ENCODE assay signal across 8 cellular contexts in the genomic region with DNA sequence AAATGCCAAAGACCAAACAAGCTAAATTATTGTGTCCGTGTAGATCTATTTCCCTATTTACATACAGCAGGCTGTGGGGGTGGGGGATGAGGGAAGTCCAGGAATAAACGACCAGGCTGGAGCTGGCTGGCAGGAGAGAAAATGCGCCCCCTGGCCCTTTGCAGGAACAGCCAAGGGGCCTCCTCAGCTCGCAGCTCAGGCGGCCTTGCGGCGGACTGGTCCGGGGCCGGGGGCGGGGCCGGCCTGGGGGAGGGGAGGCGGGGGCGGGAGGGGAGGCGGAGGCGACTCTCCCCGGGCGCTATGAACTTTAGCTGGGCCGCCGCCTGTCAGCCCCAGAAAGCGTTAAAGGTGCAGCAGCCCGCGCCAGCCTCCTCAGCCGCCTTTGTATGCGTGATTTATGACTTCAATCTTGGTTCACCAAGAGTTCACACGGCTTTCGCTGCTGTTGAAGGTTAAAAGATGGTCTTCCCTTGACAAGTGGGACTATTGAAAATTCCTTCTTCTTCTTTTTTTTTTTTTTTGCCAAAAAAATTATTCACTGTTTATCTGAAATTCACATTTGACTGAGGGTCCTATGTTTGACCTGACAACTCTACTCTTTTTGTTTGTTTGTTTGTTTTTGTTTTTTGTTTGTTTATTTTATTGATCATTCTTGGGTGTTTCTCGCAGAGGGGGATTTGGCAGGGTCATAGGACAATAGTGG.
DNase-seq lines count a peak whose midpoint lies in the region; TF ChIP-seq lines count a peak whose summit lies in the region.
"Not testable (repeated sequence)": the region's sequence is repeated elsewhere in the genome, so short reads cannot be mapped to it uniquely, and the experiment has no call there.

No MANE protein-coding gene starts in this region.

- H3K79me2 ChIP-seq in KMS-11 (ENCODE audit: insufficient read depth, low read depth), result not testable (repeated sequence)

- H3K36me3 Mint-ChIP-seq in activated naive CD4-positive, alpha-beta T cell treated with anti-CD3 and anti-CD28 coated beads for 36 hours (ENCODE audit: low read depth), result not testable (repeated sequence)

- not testable (repeated sequence) for H3K27ac Mint-ChIP-seq in activated naive CD4-positive, alpha-beta T cell treated with anti-CD3 and anti-CD28 coated beads for 36 hours

- H3K4me3 ChIP-seq in KMS-11 (IDR thresholded peaks at IDR 0.05; ENCODE audit: insufficient read depth, low read depth, low read length), result not testable (repeated sequence)

- H3K27me3 ChIP-seq in KMS-11 (ENCODE audit: insufficient read depth, low read depth), result not testable (repeated sequence)

- H3K36me3 ChIP-seq in KMS-11 (ENCODE audit: insufficient read depth), result not testable (repeated sequence)

- H3K9ac ChIP-seq in KMS-11, result not testable (repeated sequence)

- not testable (repeated sequence) for H3K4me1 ChIP-seq in KMS-11 (ENCODE audit: low read depth, poor library complexity, severe bottlenecking)

- H3K4me1 Mint-ChIP-seq in activated naive CD4-positive, alpha-beta T cell treated with anti-CD3 and anti-CD28 coated beads for 36 hours (ENCODE audit: low read depth), result peaks cover 12% of the 10 kb centered on the region

- peak overlapping the region; percentile 28; the same call in 1 of the 2 replicates for H3K27ac ChIP-seq in KMS-11

- peak; percentile 18 for DNase-seq in ACHN
- peak; percentile 15 for DNase-seq in GM19240 (ENCODE audit: insufficient read length, low spot score)
- peak; percentile 65 for DNase-seq in SW480 (ENCODE audit: low spot score)
- DNase-seq in activated naive CD4-positive, alpha-beta T cell treated with anti-CD3 and anti-CD28 coated beads for 36 hours, result peak; percentile 17
- DNase-seq in fibroblast of peridontal ligament (ENCODE audit: extremely low read depth), result peak; percentile 10
- DNase-seq in medulla oblongata (ENCODE audit: extremely low spot score), result peak; percentile 57
- peak; percentile 28 for DNase-seq in stimulated activated CD4-positive, alpha-beta T cell treated with anti-CD3 and anti-CD28 coated beads, Interleukin-2, amount 100 ng/mL, for 4 hours (ENCODE audit: low read depth)

- not testable (repeated sequence) for H3K9me3 Mint-ChIP-seq in activated naive CD4-positive, alpha-beta T cell treated with anti-CD3 and anti-CD28 coated beads for 36 hours

- H3K4me3 Mint-ChIP-seq in activated naive CD4-positive, alpha-beta T cell treated with anti-CD3 and anti-CD28 coated beads for 36 hours, result peak overlapping the region; percentile 61

- intact Hi-C loops in activated naive CD4-positive, alpha-beta T cell treated with anti-CD3 and anti-CD28 coated beads for 36 hours (cut with micrococcal nuclease), result not testable (repeated sequence)

- TF ChIP-seq CTCF in KMS-11 (conservative IDR thresholded peaks at IDR 0.05; ENCODE audit: low read depth, low read length), result not testable (repeated sequence)

- not testable (repeated sequence) for H3K4me2 ChIP-seq in KMS-11

- H2AFZ ChIP-seq in KMS-11 (ENCODE audit: low read depth), result not testable (repeated sequence)

- in situ Hi-C loops in ACHN (cut with HindIII; ENCODE audit: low pct_ligation_motif_present, low pct_unique_long_range_greater_than_20kb, low sequenced_read_pairs), result not testable (repeated sequence)

- not testable (repeated sequence) for H4K20me1 ChIP-seq in KMS-11 (ENCODE audit: insufficient read depth)

- CTCF ChIA-PET in activated naive CD4-positive, alpha-beta T cell treated with anti-CD3 and anti-CD28 coated beads for 36 hours (lab: Charles Lee), result not testable (repeated sequence)

- not testable (repeated sequence) for H3K27me3 Mint-ChIP-seq in activated naive CD4-positive, alpha-beta T cell treated with anti-CD3 and anti-CD28 coated beads for 36 hours (ENCODE audit: low read depth)

Comparison
In these comparisons a context has a peak if more than half of its experiments do, and no peak if none do; other contexts are left out.
1. DNase-seq: peak in every context shown above with its lines; median percentile 65 in SW480; 57 in medulla oblongata; 28 in stimulated activated CD4-positive, alpha-beta T cell treated with anti-CD3 and anti-CD28 coated beads, Interleukin-2, amount 100 ng/mL, for 4 hours; 18 in ACHN; 17 in activated naive CD4-positive, alpha-beta T cell treated with anti-CD3 and anti-CD28 coated beads for 36 hours; 15 in GM19240; 10 in fibroblast of peridontal ligament.